ENCODE assay signal across 30 cellular contexts in genomic region chr2:217832115-217832514, GRCh38.
DNase-seq lines count a peak whose midpoint lies in the region; ATAC-seq, FAIRE-seq and TF ChIP-seq lines count a peak whose summit lies in the region.
"Had no signal": no experiment of that assay in that cellular context is flagged by ENCODE, and none has a peak within 500 bp of the region (broad histone marks: within the 10 kb centered on the region; RNA-seq: fewer than 3 reads in every experiment).

No MANE protein-coding gene starts in this region.

- no peak overlapping the region for H2AFZ ChIP-seq in HepG2 (ENCODE audit: low read length)

- no peak overlapping the region for H3K27ac Mint-ChIP-seq in stimulated activated effector memory CD8-positive, alpha-beta T cell treated with anti-CD3 and anti-CD28 coated beads, Interleukin-12 subunit alpha, Interleukin-12 subunit beta, amount 100 ng/mL, for 72 hours
- H3K27ac Mint-ChIP-seq: activated CD4-positive, alpha-beta memory T cell treated with anti-CD3 and anti-CD28 coated beads, Interleukin-2, amount 10 ng/mL, durations not matched to agents 7 days and 5 days; activated naive CD4-positive, alpha-beta T cell treated with anti-CD3 and anti-CD28 coated beads, Interleukin-2, amount 10 ng/mL, durations not matched to agents 7 days and 5 days; CD14-positive monocyte; mesothelial cell of epicardium; naive thymus-derived CD4-positive, alpha-beta T cell; stimulated activated naive CD8-positive, alpha-beta T cell treated with anti-CD3 and anti-CD28 coated beads, Interleukin-15, Interleukin-2, amounts not matched to agents 100 ng/mL and 50 ng/mL, for 24 hours had no signal

- H3K36me3 ChIP-seq in HepG2 (replicated peaks in 1 of 2; ENCODE audit: control insufficient read depth in 1 of 2, insufficient read depth in 2 of 2, low read length in 2 of 2) (peaks cover 20 to 38% of the 10 kb centered on the region in 2 experiments), right lobe of liver (peaks cover 14 to 80% (median 42%) of the 10 kb centered on the region in 4 donors), lower lobe of right lung (peaks cover 88% of the 10 kb centered on the region), gastrocnemius medialis (peaks cover 0 to 61% of the 10 kb centered on the region in 2 donors), left lung (peaks cover 4 to 80% of the 10 kb centered on the region in 2 donors)

- no peaks in the 10 kb centered on the region for H3K79me2 ChIP-seq in HepG2 (ENCODE audit: insufficient read depth, low read length)

- POLR2A ChIA-PET in HepG2 (lab: Yijun Ruan, JAX) = no interaction called here

- peaks cover 4% of the 10 kb centered on the region; the same call in 1 of the 2 replicates for H4K20me1 ChIP-seq in HepG2 (ENCODE audit: insufficient read depth, low read length)

- no peaks in the 10 kb centered on the region for H3K27me3 ChIP-seq in HepG2 (ENCODE audit: control insufficient read depth in 1 of 2, insufficient read depth in 2 of 2, low read length in 2 of 2)
- no peaks in the 10 kb centered on the region for H3K27me3 ChIP-seq in right lobe of liver
- H3K27me3 ChIP-seq in lower lobe of right lung (ENCODE audit: low read depth) = no peaks in the 10 kb centered on the region
- no peaks in the 10 kb centered on the region for H3K27me3 ChIP-seq in gastrocnemius medialis
- H3K27me3 ChIP-seq in left lung = no peaks in the 10 kb centered on the region
- H3K27me3 ChIP-seq: brain microvascular endothelial cell, Peyer's patch had no signal

- TF ChIP-seq CTCF in HepG2 (CRISPR knock-in tag; IDR thresholded peaks at IDR 0.05) (no peak), right lobe of liver (IDR thresholded peaks at IDR 0.05) (no peak), lower lobe of right lung (IDR thresholded peaks at IDR 0.05) (no peak), gastrocnemius medialis (IDR thresholded peaks at IDR 0.05 in 4 of 5, conservative IDR thresholded peaks at IDR 0.05 in 1 of 5) (no peak), left lung (IDR thresholded peaks at IDR 0.05) (no peak)

- no peak for FAIRE-seq in HepG2 (lab: Jason Lieb, UNC)
- FAIRE-seq: A204.1, endothelial cell of umbilical vein had no signal

- no peak overlapping the region for H3K4me3 ChIP-seq in HepG2 (replicated peaks in 1 of 3; ENCODE audit: insufficient read depth in 1 of 3, low read depth in 2 of 3, low read length in 3 of 3)
- no peak overlapping the region for H3K4me3 ChIP-seq in right lobe of liver
- H3K4me3 ChIP-seq in lower lobe of right lung = no peak overlapping the region
- H3K4me3 ChIP-seq in gastrocnemius medialis = peak overlapping the region in 1 of 4 donors; percentile 32
- no peak overlapping the region for H3K4me3 ChIP-seq in left lung
- H3K4me3 ChIP-seq: Peyer's patch, smooth muscle cell had no signal

- CTCF ChIA-PET in HepG2 (lab: Yijun Ruan, JAX; ENCODE audit: low intra/inter-chr PET ratio, low total read pairs) = no interaction called here

- peaks cover 5% of the 10 kb centered on the region for H3K36me3 Mint-ChIP-seq in stimulated activated effector memory CD8-positive, alpha-beta T cell treated with anti-CD3 and anti-CD28 coated beads, Interleukin-12 subunit alpha, Interleukin-12 subunit beta, amount 100 ng/mL, for 72 hours
- H3K36me3 Mint-ChIP-seq: activated naive CD4-positive, alpha-beta T cell treated with anti-CD3 and anti-CD28 coated beads, Interleukin-2, amount 10 ng/mL, durations not matched to agents 7 days and 5 days; naive thymus-derived CD4-positive, alpha-beta T cell had no signal

- WGBS in HepG2 (ENCODE audit: low lambda C conversion rate) = 60% methylated on average over 4 of the region's 5 CpGs
- WGBS in right lobe of liver (ENCODE audit: insufficient coverage, low coverage, low lambda C conversion rate, missing lambda C conversion rate) = no CpG with 5 or more reads among the region's 5 CpGs

- intact Hi-C loops in HepG2 (cut with micrococcal nuclease; ENCODE audit: unreplicated experiment) = no loop called here
- intact Hi-C loops in right lobe of liver (cut with DNase I) = no loop called here
- intact Hi-C loops in lower lobe of right lung (cut with DNase I) = no loop called here
- intact Hi-C loops in gastrocnemius medialis (cut with DNase I; ENCODE audit: low total_unique reads) = loop anchor here (5.0 to 10.0 kb wide), 4 partner anchors 35 to 1593 kb away; no protein-coding TSS in a partner anchor
- intact Hi-C loops in left lung (cut with DNase I) = no loop called here

- in situ Hi-C loops in HepG2 (cut with HindIII; ENCODE audit: extremely low pct_ligation_motif_present, low pct_unique_long_range_greater_than_20kb) (no loop called here), gastrocnemius medialis (cut with MboI; ENCODE audit: low sequenced_read_pairs in 4 of 4) (no loop called here)

- no peaks in the 10 kb centered on the region for H3K4me1 Mint-ChIP-seq in stimulated activated effector memory CD8-positive, alpha-beta T cell treated with anti-CD3 and anti-CD28 coated beads, Interleukin-12 subunit alpha, Interleukin-12 subunit beta, amount 100 ng/mL, for 72 hours
- H3K4me1 Mint-ChIP-seq: activated CD4-positive, alpha-beta memory T cell treated with anti-CD3 and anti-CD28 coated beads, Interleukin-2, amount 10 ng/mL, durations not matched to agents 7 days and 5 days; activated naive CD4-positive, alpha-beta T cell treated with anti-CD3 and anti-CD28 coated beads, Interleukin-2, amount 10 ng/mL, durations not matched to agents 7 days and 5 days; naive thymus-derived CD4-positive, alpha-beta T cell had no signal

- ATAC-seq in HepG2 = no peak
- ATAC-seq in right lobe of liver = no peak
- ATAC-seq in lower lobe of right lung = no peak
- ATAC-seq in gastrocnemius medialis = peak; percentile 45 to 57
- no peak for ATAC-seq in stimulated activated effector memory CD8-positive, alpha-beta T cell treated with anti-CD3 and anti-CD28 coated beads, Interleukin-12 subunit alpha, Interleukin-12 subunit beta, amount 100 ng/mL, for 72 hours
- ATAC-seq in left lung = no peak
- ATAC-seq in GM19463 (IDR thresholded peaks at IDR 0.05; ENCODE audit: unreplicated experiment) = no peak
- ATAC-seq: left lobe of liver; naive thymus-derived CD4-positive, alpha-beta T cell had no signal

- BruUV-seq in HepG2 (replicated peaks; lab: Mats Ljungman, UMichigan) = no TSS peak

- no peak overlapping the region for H3K4me3 Mint-ChIP-seq in stimulated activated effector memory CD8-positive, alpha-beta T cell treated with anti-CD3 and anti-CD28 coated beads, Interleukin-12 subunit alpha, Interleukin-12 subunit beta, amount 100 ng/mL, for 72 hours
- H3K4me3 Mint-ChIP-seq: activated CD4-positive, alpha-beta memory T cell treated with anti-CD3 and anti-CD28 coated beads, Interleukin-2, amount 10 ng/mL, durations not matched to agents 7 days and 5 days; activated naive CD4-positive, alpha-beta T cell treated with anti-CD3 and anti-CD28 coated beads, Interleukin-2, amount 10 ng/mL, durations not matched to agents 7 days and 5 days; CD14-positive monocyte; mesothelial cell of epicardium; naive thymus-derived CD4-positive, alpha-beta T cell; stimulated activated naive CD8-positive, alpha-beta T cell treated with anti-CD3 and anti-CD28 coated beads, Interleukin-15, Interleukin-2, amounts not matched to agents 100 ng/mL and 50 ng/mL, for 24 hours had no signal

- H3K27ac ChIP-seq in HepG2 (ENCODE audit: extremely low read length, insufficient read depth, low read length) (no peak overlapping the region), right lobe of liver (no peak overlapping the region), lower lobe of right lung (peak overlapping the region; percentile 31), gastrocnemius medialis (peak overlapping the region; percentile 99 to 100 (median 99)), left lung (no peak overlapping the region)
- H3K27ac ChIP-seq: brain microvascular endothelial cell had no signal

- H3K9me3 Mint-ChIP-seq in stimulated activated effector memory CD8-positive, alpha-beta T cell treated with anti-CD3 and anti-CD28 coated beads, Interleukin-12 subunit alpha, Interleukin-12 subunit beta, amount 100 ng/mL, for 72 hours = no peaks in the 10 kb centered on the region
- H3K9me3 Mint-ChIP-seq: activated CD4-positive, alpha-beta memory T cell treated with anti-CD3 and anti-CD28 coated beads, Interleukin-2, amount 10 ng/mL, durations not matched to agents 7 days and 5 days; activated naive CD4-positive, alpha-beta T cell treated with anti-CD3 and anti-CD28 coated beads, Interleukin-2, amount 10 ng/mL, durations not matched to agents 7 days and 5 days; mesothelial cell of epicardium; naive thymus-derived CD4-positive, alpha-beta T cell; stimulated activated naive CD8-positive, alpha-beta T cell treated with anti-CD3 and anti-CD28 coated beads, Interleukin-15, Interleukin-2, amounts not matched to agents 100 ng/mL and 50 ng/mL, for 24 hours had no signal

- no peak for TF ChIP-seq RAD21 in HepG2 (CRISPR knock-in tag; IDR thresholded peaks at IDR 0.05)

- no peak overlapping the region for H3K9ac ChIP-seq in HepG2 (ENCODE audit: insufficient read depth, low read depth, low read length)

- no peak for TF ChIP-seq EP300 in HepG2 (IDR thresholded peaks at IDR 0.05; ENCODE audit: low read depth in 2 of 2, low read length in 2 of 2)
- TF ChIP-seq EP300 in HepG2 (CRISPR knock-in tag; IDR thresholded peaks at IDR 0.05; ENCODE audit: borderline replicate concordance) = no peak

- H3K9me3 ChIP-seq in HepG2 (ENCODE audit: low read length) (no peaks in the 10 kb centered on the region), right lobe of liver (no peaks in the 10 kb centered on the region), lower lobe of right lung (no peaks in the 10 kb centered on the region), gastrocnemius medialis (no peaks in the 10 kb centered on the region), left lung (no peaks in the 10 kb centered on the region)
- H3K9me3 ChIP-seq: Peyer's patch had no signal

- H3K4me1 ChIP-seq in HepG2 (ENCODE audit: insufficient read depth, low read length) (no peaks in the 10 kb centered on the region), right lobe of liver (peaks cover 0 to 8% (median 0%) of the 10 kb centered on the region in 4 donors), lower lobe of right lung (peaks cover 59% of the 10 kb centered on the region), gastrocnemius medialis (peaks cover 96% of the 10 kb centered on the region in 2 donors), left lung (peaks cover 16 to 68% of the 10 kb centered on the region in 2 donors)

- no peak overlapping the region for H3K4me2 ChIP-seq in HepG2 (ENCODE audit: low read depth, low read length)
- H3K4me2 ChIP-seq: smooth muscle cell had no signal

- DNase-seq in HepG2 (ENCODE audit: low spot score) (no peak), right lobe of liver (no peak), lower lobe of right lung (no peak), gastrocnemius medialis (peak; percentile 95 to 97), left lung (no peak), GM03348 (ENCODE audit: low spot score) (no peak)
- no peak for DNase-seq in stimulated activated effector memory CD8-positive, alpha-beta T cell treated with anti-CD3 and anti-CD28 coated beads, Interleukin-12 subunit alpha, Interleukin-12 subunit beta, amount 100 ng/mL, for 72 hours (ENCODE audit: low spot score in 2 of 2)
- DNase-seq: activated CD4-positive, alpha-beta memory T cell treated with anti-CD3 and anti-CD28 coated beads, Interleukin-2, amount 10 ng/mL, durations not matched to agents 7 days and 5 days; activated CD8-positive, alpha-beta memory T cell treated with anti-CD3 and anti-CD28 coated beads, Interleukin-2, amount 50 U/mL, for 48 hours; activated naive CD4-positive, alpha-beta T cell treated with anti-CD3 and anti-CD28 coated beads, Interleukin-2, amount 10 ng/mL, durations not matched to agents 7 days and 5 days; amniotic stem cell; brain microvascular endothelial cell; DND-41; GF-D8; naive thymus-derived CD4-positive, alpha-beta T cell; NCI-H1092 treated with DMSO at 0.1 percent for 48 hours; NCI-H187; NCI-H82; Peyer's patch; SIG-M5; stimulated activated CD4-positive, alpha-beta T cell treated with anti-CD3 and anti-CD28 coated beads, Interleukin-1b, Interleukin-23, amount 100 ng/mL, for 48 hours; trophoblast cell had no signal

- TF ChIP-seq POLR2A in HepG2 (IDR thresholded peaks at IDR 0.05; ENCODE audit: insufficient read depth in 1 of 2, low read depth in 2 of 2, low read length in 2 of 2) (no peak), right lobe of liver (IDR thresholded peaks at IDR 0.05) (no peak), gastrocnemius medialis (IDR thresholded peaks at IDR 0.05) (peak; percentile 51 to 63)

Comparison
In these comparisons a context has a peak if more than half of its experiments do, and no peak if none do; other contexts are left out.
1. ATAC-seq: peak in gastrocnemius medialis (2 of 2); none in HepG2 (single experiment), right lobe of liver (0 of 4), lower lobe of right lung (0 of 2), stimulated activated effector memory CD8-positive, alpha-beta T cell treated with anti-CD3 and anti-CD28 coated beads, Interleukin-12 subunit alpha, Interleukin-12 subunit beta, amount 100 ng/mL, for 72 hours (single experiment), left lung (single experiment) and GM19463 (single experiment).
2. DNase-seq: peak in gastrocnemius medialis (2 of 2); none in HepG2 (single experiment), right lobe of liver (0 of 3), lower lobe of right lung (single experiment), stimulated activated effector memory CD8-positive, alpha-beta T cell treated with anti-CD3 and anti-CD28 coated beads, Interleukin-12 subunit alpha, Interleukin-12 subunit beta, amount 100 ng/mL, for 72 hours (0 of 2), left lung (0 of 2) and GM03348 (single experiment).
3. H3K27ac ChIP-seq: peak in lower lobe of right lung (single experiment) and gastrocnemius medialis (4 of 4); none in HepG2 (single experiment), right lobe of liver (0 of 3) and left lung (0 of 2).
4. POLR2A ChIP-seq: peak in gastrocnemius medialis (2 of 2); none in HepG2 (0 of 2) and right lobe of liver (single experiment).